ENCODE assay signal across 18 cellular contexts in genomic region chr14:74551001-74551400, GRCh38.
"Had no signal": no experiment of that assay in that cellular context is flagged by ENCODE, and none has a peak within 500 bp of the region (broad histone marks: within the 10 kb centered on the region; RNA-seq: fewer than 3 reads in every experiment).

No MANE protein-coding gene starts in this region.

- H3K4me3 ChIP-seq: esophagus muscularis mucosa, prostate gland, right atrium auricular region, stomach, testis had no signal

- H3K9me3 ChIP-seq: esophagus muscularis mucosa, prostate gland, right atrium auricular region, stomach, testis had no signal

- H3K4me1 ChIP-seq: prostate gland, testis had no signal

- H3K27ac ChIP-seq: prostate gland, testis, VCaP had no signal

- DNase-seq: activated CD4-positive, alpha-beta T cell treated with anti-CD3 and anti-CD28 coated beads for 1 hour; activated CD8-positive, alpha-beta memory T cell treated with anti-CD3 and anti-CD28 coated beads for 24 hours; activated CD8-positive, alpha-beta memory T cell treated with anti-CD3 and anti-CD28 coated beads, Interleukin-2, amount 50 U/mL, for 48 hours; activated effector memory CD4-positive, alpha-beta T cell treated with Interleukin-2 at 50 U/mL for 16 hours; activated naive CD4-positive, alpha-beta T cell treated with anti-CD3 and anti-CD28 coated beads, Interleukin-2, amount 50 U/mL, for 16 hours; activated T-cell treated with anti-CD3 and anti-CD28 coated beads, Interleukin-2, amount 50 U/mL, for 48 hours; cerebellar nuclear complex; effector CD8-positive, alpha-beta T cell; nucleus accumbens; stimulated activated CD4-positive, alpha-beta T cell treated with anti-CD3 and anti-CD28 coated beads, Interleukin-2, amount 100 ng/mL, for 24 hours; stomach; SW 1271; T-helper 2 cell; testis had no signal

- H3K36me3 ChIP-seq: esophagus muscularis mucosa, prostate gland, right atrium auricular region had no signal

- H3K27me3 ChIP-seq: esophagus muscularis mucosa, right atrium auricular region, stomach, testis had no signal
